In genomic region chr1:169495916-169496315, GRCh38 we compare ENCODE assay signal across 22 cellular contexts. TPM values are rescaled to one million over a fixed set of nuclear protein-coding genes. Genes with fewer than 3 reads are reported as not detected.
A peak's percentile ranks its signal among the peaks of the same experiment; 100 is the strongest.
DNase-seq lines count a peak whose midpoint lies in the region; ATAC-seq, FAIRE-seq and TF ChIP-seq lines count a peak whose summit lies in the region.
"Had no signal": no experiment of that assay in that cellular context is flagged by ENCODE, and none has a peak within 500 bp of the region (broad histone marks: within the 10 kb centered on the region; RNA-seq: fewer than 3 reads in every experiment).

No MANE protein-coding gene starts in this region.

- DNase-seq in ACHN (peak; percentile 55), mammary epithelial cell (peak; percentile 31), keratinocyte (ENCODE audit: low read depth, low spot score) (no peak), germinal center (ENCODE audit: low spot score) (no peak), CD14-positive monocyte (ENCODE audit: low spot score) (no peak), middle frontal gyrus (ENCODE audit: extremely low spot score, low spot score) (no peak), dermis blood vessel endothelial cell (no peak)
- DNase-seq: DMS79, NCI-H1694, NCI-H2081, NCI-H2171, NCI-H524 treated with DMSO at 0.1 percent for 48 hours, NCI-H82, Peyer's patch, Right ventricle myocardium superior had no signal

- peaks cover 0 to 9% (median 4%) of the 10 kb centered on the region in 7 donors for H3K9me3 Mint-ChIP-seq in CD14-positive monocyte
- H3K9me3 Mint-ChIP-seq: GM23338 had no signal

- no peaks in the 10 kb centered on the region for H3K9me3 ChIP-seq in mammary epithelial cell (replicated peaks; ENCODE audit: insufficient read depth, low read length)
- no peaks in the 10 kb centered on the region for H3K9me3 ChIP-seq in keratinocyte (ENCODE audit: control insufficient read depth, low read depth, low read length)
- H3K9me3 ChIP-seq: HAP-1, Peyer's patch had no signal

- in situ Hi-C loops in ACHN (cut with HindIII; ENCODE audit: low pct_ligation_motif_present, low pct_unique_long_range_greater_than_20kb, low sequenced_read_pairs) (no loop called here), mammary epithelial cell (cut with MboI; ENCODE audit: low sequenced_read_pairs in 2 of 2) (no loop called here)

- H3K9ac ChIP-seq in mammary epithelial cell (ENCODE audit: insufficient read depth, low read length) (no peak overlapping the region), keratinocyte (ENCODE audit: control insufficient read depth, extremely low read depth, insufficient read depth, low read length) (no peak overlapping the region)

- ATAC-seq in GM19438 (IDR thresholded peaks at IDR 0.05; ENCODE audit: low read depth, unreplicated experiment) = peak; percentile 52
- ATAC-seq: GM23338, HepG2, K562 had no signal

- no peaks in the 10 kb centered on the region for H3K27me3 ChIP-seq in mammary epithelial cell (ENCODE audit: insufficient read depth, low read length)
- H3K27me3 ChIP-seq in keratinocyte (ENCODE audit: control insufficient read depth, extremely low read depth, insufficient read depth, low read length) = no peaks in the 10 kb centered on the region
- H3K27me3 ChIP-seq: Peyer's patch had no signal

- H3K4me3 ChIP-seq in mammary epithelial cell (replicated peaks in 1 of 3; ENCODE audit: insufficient read depth in 1 of 3, low read depth in 2 of 3, low read length in 3 of 3) = no peak overlapping the region
- no peak overlapping the region for H3K4me3 ChIP-seq in keratinocyte (ENCODE audit: control insufficient read depth in 2 of 3, extremely low read depth in 1 of 3, insufficient read depth in 2 of 3, low read depth in 1 of 3, low read length in 3 of 3)
- H3K4me3 ChIP-seq: GM23338, HAP-1, K562, Peyer's patch had no signal

- H3K36me3 ChIP-seq in mammary epithelial cell (ENCODE audit: insufficient read depth, low read length) (no peaks in the 10 kb centered on the region), keratinocyte (ENCODE audit: control insufficient read depth in 2 of 2, extremely low read depth in 1 of 2, insufficient read depth in 2 of 2, low read length in 2 of 2) (no peaks in the 10 kb centered on the region)
- H3K36me3 ChIP-seq: HAP-1, Peyer's patch had no signal

- intact Hi-C loops in mammary epithelial cell (cut with micrococcal nuclease) (loop anchor here (2.0 kb wide), 1 partner anchor 15 kb away; no protein-coding TSS in a partner anchor), CD14-positive monocyte (cut with micrococcal nuclease) (no loop called here)

- FAIRE-seq in keratinocyte (lab: Jason Lieb, UNC) = peak; percentile 67
- FAIRE-seq: HepG2, K562 had no signal

- H3K79me2 ChIP-seq in mammary epithelial cell (ENCODE audit: insufficient read depth, low read length) = no peaks in the 10 kb centered on the region
- H3K79me2 ChIP-seq in keratinocyte (ENCODE audit: control insufficient read depth, insufficient read depth, low read length) = no peaks in the 10 kb centered on the region

- H3K4me1 ChIP-seq in mammary epithelial cell (ENCODE audit: insufficient read depth, low read length) (peaks cover 13% of the 10 kb centered on the region), keratinocyte (ENCODE audit: control insufficient read depth, extremely low read depth, insufficient read depth, low read length) (peaks cover 16% of the 10 kb centered on the region)
- H3K4me1 ChIP-seq: HAP-1, Peyer's patch had no signal

- dilution Hi-C loops in mammary epithelial cell (cut with HindIII; ENCODE audit: low sequenced_read_pairs) = no loop called here
- dilution Hi-C loops in keratinocyte (cut with MboI; ENCODE audit: extremely low pct_ligation_motif_present, low sequenced_read_pairs) = no loop called here

- H3K4me3 Mint-ChIP-seq in CD14-positive monocyte = no peak overlapping the region
- H3K4me3 Mint-ChIP-seq: B cell, GM23338 had no signal

- no peaks in the 10 kb centered on the region for H4K20me1 ChIP-seq in mammary epithelial cell (ENCODE audit: insufficient read depth, low read length)
- no peaks in the 10 kb centered on the region for H4K20me1 ChIP-seq in keratinocyte (ENCODE audit: control insufficient read depth, extremely low read depth, insufficient read depth, low read length)

- WGBS in mammary epithelial cell (ENCODE audit: low coverage, missing lambda C conversion rate) = 71% methylated on average over 2 of the region's 2 CpGs

- BruUV-seq in mammary epithelial cell (replicated peaks; lab: Mats Ljungman, UMichigan) = no TSS peak

- H3K27ac ChIP-seq in mammary epithelial cell (ENCODE audit: insufficient read depth, low read depth, low read length) = no peak overlapping the region
- peak overlapping the region; percentile 9 for H3K27ac ChIP-seq in keratinocyte (ENCODE audit: control insufficient read depth, insufficient read depth, low read length)
- H3K27ac ChIP-seq: HL-60, Peyer's patch had no signal

- H3K27me3 Mint-ChIP-seq in CD14-positive monocyte (ENCODE audit: low read depth in 3 of 3) = peaks cover 0 to 4% (median 1%) of the 10 kb centered on the region in 3 donors

- no peak overlapping the region for H3K27ac Mint-ChIP-seq in CD14-positive monocyte
- H3K27ac Mint-ChIP-seq: B cell, GM23338 had no signal

- no peak overlapping the region for H3K4me2 ChIP-seq in mammary epithelial cell (ENCODE audit: insufficient read depth, low read depth, low read length)
- peak overlapping the region; percentile 20 for H3K4me2 ChIP-seq in keratinocyte (ENCODE audit: control insufficient read depth, extremely low read depth, insufficient read depth, low read depth, low read length)
- H3K4me2 ChIP-seq: GM23338 had no signal

- CTCF ChIA-PET in mammary epithelial cell (lab: Charles Lee; ENCODE audit: low non-redundant PET) = no interaction called here

- no peak for TF ChIP-seq CTCF in mammary epithelial cell (conservative IDR thresholded peaks at IDR 0.05 in 1 of 2, IDR thresholded peaks at IDR 0.05 in 1 of 2; ENCODE audit: extremely low read depth in 1 of 2, insufficient read depth in 1 of 2, low read depth in 1 of 2, low read length in 2 of 2)
- no peak for TF ChIP-seq CTCF in keratinocyte (optimal IDR thresholded peaks at IDR 0.05 in 1 of 3, IDR thresholded peaks at IDR 0.05 in 1 of 3, conservative IDR thresholded peaks at IDR 0.05 in 1 of 3; ENCODE audit: extremely low read depth in 1 of 3, insufficient read depth in 2 of 3, low read length in 3 of 3)
- TF ChIP-seq CTCF in CD14-positive monocyte (IDR thresholded peaks at IDR 0.05) = no peak

- H3K9me1 ChIP-seq in keratinocyte (ENCODE audit: control insufficient read depth, extremely low read depth, insufficient read depth, low read length) = no peaks in the 10 kb centered on the region

- peaks cover 0 to 4% of the 10 kb centered on the region in 2 donors for H3K36me3 Mint-ChIP-seq in CD14-positive monocyte

- H2AFZ ChIP-seq in mammary epithelial cell (ENCODE audit: low read depth, low read length) (peak overlapping the region; percentile 27), keratinocyte (ENCODE audit: control insufficient read depth, low read length) (peak overlapping the region; percentile 21)
- H2AFZ ChIP-seq: GM23338 had no signal

- no peaks in the 10 kb centered on the region for H3K4me1 Mint-ChIP-seq in CD14-positive monocyte
- H3K4me1 Mint-ChIP-seq: B cell, GM23338 had no signal

RNA-seq across cellular contexts. Expression of gene SLC19A2, which starts 10.2 kb away (rescaled TPM):
- total RNA-seq in mammary epithelial cell (10 to 100 TPM in 1 of 2 donors, 1 to 10 TPM in 1; 6.3 to 11.0 TPM), dermis blood vessel endothelial cell (3.7 and 3.9 TPM in 2 replicates)
- polyA plus RNA-seq in mammary epithelial cell (5.6 TPM), keratinocyte (6.8 to 12.4 TPM (median 11.9 TPM) in 3 replicates), CD14-positive monocyte (under 1 TPM; 0.52 to 0.81 TPM)
- polyA minus RNA-seq in mammary epithelial cell (10.6 TPM), keratinocyte (6.3 to 19.9 TPM (median 15.1 TPM) in 3 replicates)
- 11.2 TPM for polyA plus RNA-seq in keratinocyte (2011; ENCODE audit: low read depth)
- 2.3 and 5.3 TPM in 2 replicates for polyA plus RNA-seq in keratinocyte (2011; cell fraction: cytosol; rRNA removed)
- 13.2 and 18.6 TPM in 2 replicates for polyA plus RNA-seq in keratinocyte (2011; cell fraction: nucleus; rRNA removed)
- polyA plus RNA-seq in keratinocyte (2012; ENCODE audit: low replicate concordance) = 3.8 and 16.1 TPM in 2 replicates
- 3.3 TPM for polyA minus RNA-seq in keratinocyte (2011; cell fraction: cytosol; rRNA and poly(A)+ RNA removed)
- polyA minus RNA-seq in keratinocyte (2011; cell fraction: nucleus; rRNA and poly(A)+ RNA removed) = 15.9 and 26.6 TPM in 2 replicates

Comparison
In these comparisons a context has a peak if more than half of its experiments do, and no peak if none do; other contexts are left out.
1. DNase-seq: peak in ACHN (single experiment) and mammary epithelial cell (single experiment); none in keratinocyte (single experiment), germinal center (single experiment), CD14-positive monocyte (single experiment), middle frontal gyrus (single experiment) and dermis blood vessel endothelial cell (single experiment).